Comparison of ENCODE assay signal across 11 cellular contexts in the genomic region with DNA sequence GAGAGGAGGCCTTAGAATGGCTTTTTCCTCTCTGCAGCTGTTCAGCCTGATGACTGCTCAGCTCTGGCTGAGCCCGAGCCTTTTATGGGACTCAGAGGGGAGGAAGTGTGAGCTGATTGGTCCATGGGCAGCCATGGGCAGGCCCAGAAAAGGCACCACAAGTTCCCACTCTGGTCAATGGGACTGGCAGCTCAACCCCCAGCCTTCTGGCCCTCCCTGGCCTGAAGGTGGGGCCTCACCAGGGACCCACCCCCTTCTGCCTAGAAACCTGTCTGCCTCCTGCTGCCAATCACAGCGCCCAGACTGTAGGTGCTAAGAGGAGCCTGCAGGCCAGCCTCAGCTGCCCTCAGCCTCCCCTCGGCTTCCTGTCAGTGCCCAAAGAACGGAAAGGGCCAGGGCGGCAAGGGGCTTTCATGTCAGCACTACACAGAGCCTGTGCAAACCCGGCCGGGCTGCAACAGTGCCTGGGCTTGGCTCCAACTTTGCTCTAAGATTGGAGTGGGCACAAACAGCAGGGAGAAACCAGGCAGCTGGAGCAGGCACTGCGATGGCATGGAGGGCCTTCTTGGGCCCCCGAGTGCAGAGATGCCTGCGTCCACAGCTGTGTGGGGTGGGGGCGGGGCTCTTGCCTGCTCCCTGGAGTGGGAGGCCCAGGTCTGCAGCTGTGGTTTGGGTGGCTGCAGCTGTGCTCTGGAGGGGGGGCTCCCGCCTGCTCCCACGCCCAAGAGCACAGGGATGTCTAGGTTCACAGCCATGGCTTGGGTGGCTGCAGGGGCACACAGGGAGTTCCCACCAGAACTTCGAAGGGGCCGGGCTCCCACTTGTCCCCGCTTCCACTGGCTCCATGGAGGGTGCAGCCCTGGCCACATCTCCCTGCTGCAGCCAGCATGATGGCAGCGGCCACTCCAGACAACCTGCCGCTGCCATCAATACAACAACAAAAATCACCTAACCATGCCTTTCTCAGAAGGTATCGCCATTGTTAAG.
DNase-seq lines count a peak whose midpoint lies in the region; ATAC-seq and TF ChIP-seq lines count a peak whose summit lies in the region.
"Had no signal": no experiment of that assay in that cellular context is flagged by ENCODE, and none has a peak within 500 bp of the region (broad histone marks: within the 10 kb centered on the region; RNA-seq: fewer than 3 reads in every experiment).

No MANE protein-coding gene starts in this region.

- TF ChIP-seq POLR2A in uterus (IDR thresholded peaks at IDR 0.05), result no peak

- no peaks in the 10 kb centered on the region for H3K79me2 ChIP-seq in Loucy (ENCODE audit: insufficient read depth, low read length)

- H3K4me2 ChIP-seq in Loucy (ENCODE audit: low read depth, low read length, poor library complexity, severe bottlenecking), result peak overlapping the region; percentile 50

- no peaks in the 10 kb centered on the region for H3K9me3 ChIP-seq in Loucy (ENCODE audit: insufficient read depth, low read depth, low read length)
- no peaks in the 10 kb centered on the region for H3K9me3 ChIP-seq in upper lobe of right lung
- no peaks in the 10 kb centered on the region for H3K9me3 ChIP-seq in uterus
- H3K9me3 ChIP-seq: Peyer's patch had no signal

- H4K20me1 ChIP-seq in Loucy (ENCODE audit: insufficient read depth, low read length, poor library complexity, severe bottlenecking), result no peaks in the 10 kb centered on the region

- peak; percentile 13 for DNase-seq in stimulated activated CD4-positive, alpha-beta T cell treated with anti-CD3 and anti-CD28 coated beads, Interleukin-15, amount 100 ng/mL, for 24 hours
- DNase-seq in stimulated activated CD4-positive, alpha-beta T cell treated with anti-CD3 and anti-CD28 coated beads, Interleukin-4, amount 100 ng/mL, for 1 hour, result no peak
- DNase-seq in globus pallidus (ENCODE audit: low spot score), result peak; percentile 4
- no peak for DNase-seq in upper lobe of right lung
- DNase-seq in DMS153 (lab: John Stamatoyannopoulos, UW), result no peak
- DNase-seq in uterus, result no peak
- DNase-seq: IMR-90, nephron progenitor cell had no signal

- H2AFZ ChIP-seq in Loucy (ENCODE audit: low read length), result peak overlapping the region; percentile 77; the same call in 1 of the 2 replicates

- H3F3A ChIP-seq in Loucy (ENCODE audit: low read depth), result no peaks in the 10 kb centered on the region

- no peaks in the 10 kb centered on the region for H3K9me2 ChIP-seq in Loucy (replicated peaks; ENCODE audit: low read depth, low read length)

- no peak overlapping the region for H3K9ac ChIP-seq in Loucy (ENCODE audit: low read depth, low read length, poor library complexity, severe bottlenecking)

- TF ChIP-seq CTCF in Loucy (conservative IDR thresholded peaks at IDR 0.05; ENCODE audit: low read length) (no peak), upper lobe of right lung (IDR thresholded peaks at IDR 0.05) (no peak), uterus (IDR thresholded peaks at IDR 0.05) (no peak)

- H3K4me3 ChIP-seq in Loucy (ENCODE audit: low read length, poor library complexity, severe bottlenecking), result peak overlapping the region; percentile 48
- H3K4me3 ChIP-seq in upper lobe of right lung, result no peak overlapping the region
- no peak overlapping the region for H3K4me3 ChIP-seq in uterus
- H3K4me3 ChIP-seq: Peyer's patch had no signal

- intact Hi-C loops in upper lobe of right lung (cut with DNase I) (no loop called here), uterus (cut with DNase I; ENCODE audit: low total_unique reads) (no loop called here)

- H3K36me3 ChIP-seq in Loucy (ENCODE audit: insufficient read depth, low read length) (no peaks in the 10 kb centered on the region), upper lobe of right lung (no peaks in the 10 kb centered on the region), uterus (no peaks in the 10 kb centered on the region)
- H3K36me3 ChIP-seq: Peyer's patch had no signal

- ATAC-seq in upper lobe of right lung (peak; percentile 33), HG03469 (IDR thresholded peaks at IDR 0.05; ENCODE audit: unreplicated experiment) (no peak)

- H3K4me1 ChIP-seq in Loucy (ENCODE audit: insufficient read depth, low read length, poor library complexity, severe bottlenecking), result no peaks in the 10 kb centered on the region
- no peaks in the 10 kb centered on the region for H3K4me1 ChIP-seq in upper lobe of right lung
- no peaks in the 10 kb centered on the region for H3K4me1 ChIP-seq in uterus
- H3K4me1 ChIP-seq: Peyer's patch had no signal

- H3K27ac ChIP-seq in upper lobe of right lung (no peak overlapping the region), uterus (no peak overlapping the region)
- H3K27ac ChIP-seq: Peyer's patch had no signal

- H3K27me3 ChIP-seq in Loucy (ENCODE audit: insufficient read depth, low read length, poor library complexity, severe bottlenecking) (no peaks in the 10 kb centered on the region), upper lobe of right lung (no peaks in the 10 kb centered on the region), uterus (no peaks in the 10 kb centered on the region)
- H3K27me3 ChIP-seq: Peyer's patch had no signal

Comparison
In these comparisons a context has a peak if more than half of its experiments do, and no peak if none do; other contexts are left out.
1. DNase-seq: peak in stimulated activated CD4-positive, alpha-beta T cell treated with anti-CD3 and anti-CD28 coated beads, Interleukin-15, amount 100 ng/mL, for 24 hours (single experiment) and globus pallidus (single experiment); none in stimulated activated CD4-positive, alpha-beta T cell treated with anti-CD3 and anti-CD28 coated beads, Interleukin-4, amount 100 ng/mL, for 1 hour (single experiment), upper lobe of right lung (single experiment), DMS153 (single experiment) and uterus (0 of 2).